Comparison of ENCODE assay signal across 1 cellular context in the genomic region with DNA sequence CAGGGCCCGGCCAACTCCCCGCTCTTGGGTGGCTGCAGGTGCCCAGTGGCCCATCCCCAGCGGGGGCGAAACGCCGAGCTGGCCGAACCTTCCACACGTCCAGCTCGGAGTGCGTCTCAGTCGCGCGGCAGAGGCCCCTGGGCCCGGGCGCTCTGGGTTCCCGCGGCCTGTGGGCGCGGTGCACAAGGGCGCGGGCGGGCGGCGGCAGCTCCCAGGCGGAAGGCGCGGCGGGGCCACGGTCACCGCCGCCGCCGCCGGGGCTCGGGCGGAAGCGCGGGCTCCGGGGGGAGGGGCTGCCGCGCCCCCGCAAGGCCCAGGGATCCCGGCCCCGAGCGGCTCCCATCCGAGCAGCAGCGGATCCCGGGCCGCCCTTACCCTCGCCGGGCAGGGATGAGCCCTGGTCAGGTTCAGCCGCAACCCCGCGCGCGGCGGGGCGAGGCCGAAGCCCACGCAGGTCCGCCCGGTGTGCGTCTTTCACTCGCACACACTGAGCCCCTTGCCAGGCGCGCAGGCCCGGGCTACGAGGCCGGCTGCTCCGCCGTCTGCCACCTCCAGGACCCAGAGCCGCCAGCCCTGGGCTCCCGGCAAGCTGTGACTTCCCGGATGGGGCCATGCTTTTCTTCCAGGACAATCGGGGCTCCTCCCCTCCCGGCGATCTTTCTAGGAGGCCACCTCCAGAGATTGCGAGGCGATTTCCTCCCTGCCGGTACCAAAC.
TF ChIP-seq lines count a peak whose summit lies in the region.

No MANE protein-coding gene starts in this region.

TF ChIP-seq in WTC11, 78 proteins besides CTCF, POLR2A, EP300 and RAD21 (continued from another document):
- TF ChIP-seq, protein P1, sequence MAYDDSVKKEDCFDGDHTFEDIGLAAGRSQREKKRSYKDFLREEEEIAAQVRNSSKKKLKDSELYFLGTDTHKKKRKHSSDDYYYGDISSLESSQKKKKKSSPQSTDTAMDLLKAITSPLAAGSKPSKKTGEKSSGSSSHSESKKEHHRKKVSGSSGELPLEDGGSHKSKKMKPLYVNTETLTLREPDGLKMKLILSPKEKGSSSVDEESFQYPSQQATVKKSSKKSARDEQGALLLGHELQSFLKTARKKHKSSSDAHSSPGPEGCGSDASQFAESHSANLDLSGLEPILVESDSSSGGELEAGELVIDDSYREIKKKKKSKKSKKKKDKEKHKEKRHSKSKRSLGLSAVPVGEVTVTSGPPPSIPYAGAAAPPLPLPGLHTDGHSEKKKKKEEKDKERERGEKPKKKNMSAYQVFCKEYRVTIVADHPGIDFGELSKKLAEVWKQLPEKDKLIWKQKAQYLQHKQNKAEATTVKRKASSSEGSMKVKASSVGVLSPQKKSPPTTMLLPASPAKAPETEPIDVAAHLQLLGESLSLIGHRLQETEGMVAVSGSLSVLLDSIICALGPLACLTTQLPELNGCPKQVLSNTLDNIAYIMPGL (CRISPR knock-in tag; IDR thresholded peaks at IDR 0.05): 0 out of 2 replicates have a peak, but pooled peaks have one; percentile 94
- TF ChIP-seq ZNF396 (CRISPR knock-in tag; IDR thresholded peaks at IDR 0.05; ENCODE audit: borderline replicate concordance): no peak
- TF ChIP-seq, protein P2, sequence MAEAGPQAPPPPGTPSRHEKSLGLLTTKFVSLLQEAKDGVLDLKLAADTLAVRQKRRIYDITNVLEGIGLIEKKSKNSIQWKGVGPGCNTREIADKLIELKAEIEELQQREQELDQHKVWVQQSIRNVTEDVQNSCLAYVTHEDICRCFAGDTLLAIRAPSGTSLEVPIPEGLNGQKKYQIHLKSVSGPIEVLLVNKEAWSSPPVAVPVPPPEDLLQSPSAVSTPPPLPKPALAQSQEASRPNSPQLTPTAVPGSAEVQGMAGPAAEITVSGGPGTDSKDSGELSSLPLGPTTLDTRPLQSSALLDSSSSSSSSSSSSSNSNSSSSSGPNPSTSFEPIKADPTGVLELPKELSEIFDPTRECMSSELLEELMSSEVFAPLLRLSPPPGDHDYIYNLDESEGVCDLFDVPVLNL (CRISPR knock-in tag; IDR thresholded peaks at IDR 0.05; ENCODE audit: borderline replicate concordance, low read depth): no peak
- TF ChIP-seq ZNF232 (CRISPR knock-in tag; IDR thresholded peaks at IDR 0.05): no peak
- TF ChIP-seq, protein P3, sequence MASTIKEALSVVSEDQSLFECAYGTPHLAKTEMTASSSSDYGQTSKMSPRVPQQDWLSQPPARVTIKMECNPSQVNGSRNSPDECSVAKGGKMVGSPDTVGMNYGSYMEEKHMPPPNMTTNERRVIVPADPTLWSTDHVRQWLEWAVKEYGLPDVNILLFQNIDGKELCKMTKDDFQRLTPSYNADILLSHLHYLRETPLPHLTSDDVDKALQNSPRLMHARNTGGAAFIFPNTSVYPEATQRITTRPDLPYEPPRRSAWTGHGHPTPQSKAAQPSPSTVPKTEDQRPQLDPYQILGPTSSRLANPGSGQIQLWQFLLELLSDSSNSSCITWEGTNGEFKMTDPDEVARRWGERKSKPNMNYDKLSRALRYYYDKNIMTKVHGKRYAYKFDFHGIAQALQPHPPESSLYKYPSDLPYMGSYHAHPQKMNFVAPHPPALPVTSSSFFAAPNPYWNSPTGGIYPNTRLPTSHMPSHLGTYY (CRISPR knock-in tag; IDR thresholded peaks at IDR 0.05): no peak
- TF ChIP-seq ZBTB21 (CRISPR knock-in tag; IDR thresholded peaks at IDR 0.05; ENCODE audit: borderline replicate concordance): no peak
- TF ChIP-seq IRF2 (CRISPR knock-in tag; IDR thresholded peaks at IDR 0.05; ENCODE audit: borderline replicate concordance, low read depth): no peak
- peak; percentile 51; the same call in 1 of the 2 replicates for TF ChIP-seq TEAD1 (CRISPR knock-in tag; IDR thresholded peaks at IDR 0.05)
- TF ChIP-seq ZNF263 (CRISPR knock-in tag; IDR thresholded peaks at IDR 0.05; ENCODE audit: low read depth): no peak
- peak; percentile 30; the same call in 1 of the 2 replicates for TF ChIP-seq GABPB1 (CRISPR knock-in tag; IDR thresholded peaks at IDR 0.05)
- no peak for TF ChIP-seq TCF7 (CRISPR knock-in tag; IDR thresholded peaks at IDR 0.05; ENCODE audit: low read depth)
- TF ChIP-seq MXD4 (CRISPR knock-in tag; IDR thresholded peaks at IDR 0.05; ENCODE audit: borderline replicate concordance): no peak
- no peak; the same call in 1 of the 2 replicates for TF ChIP-seq ARID4B (CRISPR knock-in tag; IDR thresholded peaks at IDR 0.05; ENCODE audit: borderline replicate concordance)
- TF ChIP-seq RORB (CRISPR knock-in tag; IDR thresholded peaks at IDR 0.05): no peak
